Comparison of ENCODE assay signal across 11 cellular contexts in the genomic region with DNA sequence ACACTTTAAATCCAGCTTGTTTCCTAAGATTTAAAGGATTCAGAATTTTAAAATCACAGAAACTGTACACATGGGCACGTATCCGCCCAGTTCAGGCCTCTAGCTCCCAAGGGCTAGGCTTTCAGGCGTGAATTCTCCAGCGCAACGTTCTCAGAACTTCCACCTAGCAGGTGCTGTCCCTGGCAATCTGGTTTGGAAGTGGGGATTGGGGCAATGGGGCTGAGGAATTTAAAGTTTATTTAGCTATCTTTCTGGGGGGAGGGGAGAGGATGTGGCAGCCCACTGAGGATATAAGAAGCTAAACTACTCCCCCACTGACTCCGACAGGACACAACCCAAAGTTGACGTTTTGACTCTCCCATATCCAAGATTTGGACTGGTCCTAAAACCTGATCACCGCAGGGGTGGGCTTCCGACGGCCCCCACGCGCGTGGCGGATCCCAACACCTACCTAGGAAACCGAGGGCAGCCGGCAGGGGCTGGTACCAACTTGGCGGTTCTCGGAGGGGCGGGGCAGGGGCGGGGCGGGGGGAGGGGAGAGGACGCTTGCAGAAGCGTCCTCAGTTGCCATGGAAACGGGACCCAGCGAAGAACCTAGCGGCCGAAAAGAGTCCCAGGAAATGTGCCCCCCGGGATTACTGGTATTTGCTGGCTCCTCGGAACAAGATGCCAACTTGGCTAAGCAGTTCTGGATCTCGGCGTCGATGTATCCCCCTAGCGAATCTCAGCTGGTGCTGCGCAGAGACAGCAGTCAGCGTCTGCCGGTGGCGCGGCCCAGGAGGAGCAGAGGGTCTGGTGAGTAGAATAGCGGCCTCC. TPM values are rescaled to one million over a fixed set of nuclear protein-coding genes. Genes with fewer than 3 reads are reported as not detected.
A peak's percentile ranks its signal among the peaks of the same experiment; 100 is the strongest.
DNase-seq lines count a peak whose midpoint lies in the region; ATAC-seq, FAIRE-seq and TF ChIP-seq lines count a peak whose summit lies in the region.
"Had no signal": no experiment of that assay in that cellular context is flagged by ENCODE, and none has a peak within 500 bp of the region (broad histone marks: within the 10 kb centered on the region; RNA-seq: fewer than 3 reads in every experiment).

Gene HOATZ, plus strand, starts transcription at position 563 of the 816 bp plus-strand sequence. Its CDS starts 7 bp downstream, at position 570.

- POLR2A ChIA-PET in GM12878 (lab: Charles Lee) = interaction anchor here (0.9 kb wide), 1 partner anchor 19 kb away, joined by 4 read pairs; no protein-coding TSS in a partner anchor

- H3K36me3 ChIP-seq in Loucy (ENCODE audit: insufficient read depth, low read length) (no peaks in the 10 kb centered on the region), GM12878 (ENCODE audit: control insufficient read depth in 2 of 2, insufficient read depth in 2 of 2, low read length in 1 of 2) (no peaks in the 10 kb centered on the region), lower lobe of right lung (no peaks in the 10 kb centered on the region)

- H3K4me1 ChIP-seq in Loucy (ENCODE audit: insufficient read depth, low read length, poor library complexity, severe bottlenecking) (no peaks in the 10 kb centered on the region), GM12878 (ENCODE audit: control insufficient read depth, insufficient read depth, low read length) (no peaks in the 10 kb centered on the region), lower lobe of right lung (peaks cover 7% of the 10 kb centered on the region)

- no peaks in the 10 kb centered on the region for H3F3A ChIP-seq in Loucy (ENCODE audit: low read depth)

- SMC1A ChIA-PET in GM12878 (lab: Charles Lee; ENCODE audit: uncharacterized antibody, unreplicated experiment) = interaction anchor here (0.6 to 1.4 kb wide), 2 partner anchors 12 to 14 kb away, joined by 3 to 4 read pairs; no protein-coding TSS in a partner anchor

- H3K4me2 ChIP-seq in Loucy (ENCODE audit: low read depth, low read length, poor library complexity, severe bottlenecking) (no peak within 1 kb of the TSS), GM12878 (ENCODE audit: control insufficient read depth, insufficient read depth) (no peak within 1 kb of the TSS)

- TF ChIP-seq EP300 in GM12878 (IDR thresholded peaks at IDR 0.05; ENCODE audit: borderline replicate concordance in 1 of 2, control insufficient read depth in 1 of 2, low read depth in 2 of 2, low read length in 2 of 2) = no peak

- CTCF ChIA-PET in GM12878 (lab: Yijun Ruan, JAX) = no interaction called here

- H2AFZ ChIP-seq in Loucy (ENCODE audit: low read length) (peak within 1 kb of the TSS; percentile 22; the same call in 1 of the 2 replicates), GM12878 (ENCODE audit: control insufficient read depth, low read depth, low read length) (no peak within 1 kb of the TSS)

- RAD21 ChIA-PET in GM12878 (lab: Charles Lee; ENCODE audit: unreplicated experiment) = interaction anchor here (0.9 kb wide), 1 partner anchor 234 kb away, joined by 3 read pairs; no protein-coding TSS in a partner anchor

- ATAC-seq in GM12878 = 0 out of 3 replicates have a peak, but pooled peaks have one; percentile 31
- ATAC-seq in lower lobe of right lung = peak in 1 of 2 donors; percentile 14
- no peak for ATAC-seq in HG02970 (IDR thresholded peaks at IDR 0.05; ENCODE audit: low FRiP score, unreplicated experiment)
- ATAC-seq in HG02763 (IDR thresholded peaks at IDR 0.05; ENCODE audit: unreplicated experiment) = no peak
- no peak for ATAC-seq in HG03469 (IDR thresholded peaks at IDR 0.05; ENCODE audit: unreplicated experiment)
- ATAC-seq: mucosa of descending colon had no signal

- H3K27me3 ChIP-seq in Loucy (ENCODE audit: insufficient read depth, low read length, poor library complexity, severe bottlenecking) (no peaks in the 10 kb centered on the region), GM12878 (replicated peaks in 1 of 2; ENCODE audit: control insufficient read depth in 2 of 2, insufficient read depth in 2 of 2, low read length in 1 of 2) (peaks cover 2 to 10% of the 10 kb centered on the region in 2 experiments; a peak in 3 of 4 replicates), lower lobe of right lung (ENCODE audit: low read depth) (peaks cover 41% of the 10 kb centered on the region)

- no peaks in the 10 kb centered on the region for H4K20me1 ChIP-seq in Loucy (ENCODE audit: insufficient read depth, low read length, poor library complexity, severe bottlenecking)
- H4K20me1 ChIP-seq in GM12878 (ENCODE audit: control insufficient read depth, insufficient read depth) = no peaks in the 10 kb centered on the region

- intact Hi-C loops in GM12878 (cut with micrococcal nuclease; ENCODE audit: unreplicated experiment) = no loop called here
- intact Hi-C loops in lower lobe of right lung (cut with DNase I) = no loop called here

- H3K9me2 ChIP-seq in Loucy (replicated peaks; ENCODE audit: low read depth, low read length) = no peaks in the 10 kb centered on the region

- no peak for TF ChIP-seq POLR2A in GM12878 (IDR thresholded peaks at IDR 0.05; ENCODE audit: low read depth, low read length)

- DNase-seq in Ammon's horn (ENCODE audit: low spot score) (peak; percentile 34), GM12878 (ENCODE audit: low read depth, low spot score) (no peak), lower lobe of right lung (peak; percentile 48)
- DNase-seq in stimulated activated CD4-positive, alpha-beta T cell treated with anti-CD3 and anti-CD28 coated beads, Interleukin-4, amount 100 ng/mL, for 24 hours = no peak
- DNase-seq: mucosa of descending colon, NCI-H1694 had no signal

- H3K9me3 ChIP-seq in Loucy (ENCODE audit: insufficient read depth, low read depth, low read length) (no peaks in the 10 kb centered on the region), GM12878 (replicated peaks; ENCODE audit: control insufficient read depth, insufficient read depth, low read length) (no peaks in the 10 kb centered on the region), lower lobe of right lung (no peaks in the 10 kb centered on the region)
- H3K9me3 ChIP-seq: mucosa of descending colon had no signal

- H3K9ac ChIP-seq in Loucy (ENCODE audit: low read depth, low read length, poor library complexity, severe bottlenecking) (no peak within 1 kb of the TSS), GM12878 (ENCODE audit: control insufficient read depth, insufficient read depth, low read length) (no peak within 1 kb of the TSS)

- FAIRE-seq in GM12878 (lab: Jason Lieb, UNC) = no peak

- H3K4me3 ChIP-seq in Loucy (ENCODE audit: low read length, poor library complexity, severe bottlenecking) = no peak within 1 kb of the TSS
- no peak within 1 kb of the TSS for H3K4me3 ChIP-seq in GM12878
- no peak within 1 kb of the TSS for H3K4me3 ChIP-seq in lower lobe of right lung
- H3K4me3 ChIP-seq: mucosa of descending colon had no signal

- in situ Hi-C loops in GM12878 (cut with MboI) = no loop called here

- H3K27ac ChIP-seq in GM12878 (ENCODE audit: control insufficient read depth, insufficient read depth) (no peak within 1 kb of the TSS), lower lobe of right lung (no peak within 1 kb of the TSS)

- H3K79me2 ChIP-seq in Loucy (ENCODE audit: insufficient read depth, low read length) (no peaks in the 10 kb centered on the region), GM12878 (ENCODE audit: control insufficient read depth, insufficient read depth, low read length) (no peaks in the 10 kb centered on the region)

- no TSS peak for BruUV-seq in GM12878 (replicated peaks; lab: Mats Ljungman, UMichigan)

- TF ChIP-seq RAD21 in GM12878 (IDR thresholded peaks at IDR 0.05; ENCODE audit: insufficient read depth, low read depth, low read length) = no peak

- 35% methylated on average over 36 of the region's 39 CpGs for WGBS in GM12878 (ENCODE audit: insufficient coverage, insufficient replicate concordance, low lambda C conversion rate, missing lambda C conversion rate)

- TF ChIP-seq CTCF in Loucy (conservative IDR thresholded peaks at IDR 0.05; ENCODE audit: low read length) = no peak
- no peak for TF ChIP-seq CTCF in GM12878 (IDR thresholded peaks at IDR 0.05 in 2 of 3, conservative IDR thresholded peaks at IDR 0.05 in 1 of 3; ENCODE audit: control insufficient read depth in 2 of 3, extremely low read depth in 1 of 3, insufficient read depth in 1 of 3, low read depth in 3 of 3, low read length in 3 of 3)
- TF ChIP-seq CTCF in lower lobe of right lung (IDR thresholded peaks at IDR 0.05) = no peak

TF ChIP-seq in GM12878, 131 proteins besides CTCF, POLR2A, EP300 and RAD21 (continues in another document):
- TF ChIP-seq, protein P1, sequence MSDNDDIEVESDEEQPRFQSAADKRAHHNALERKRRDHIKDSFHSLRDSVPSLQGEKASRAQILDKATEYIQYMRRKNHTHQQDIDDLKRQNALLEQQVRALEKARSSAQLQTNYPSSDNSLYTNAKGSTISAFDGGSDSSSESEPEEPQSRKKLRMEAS (IDR thresholded peaks at IDR 0.05; ENCODE audit: low read depth, low read length) = no peak
- no peak for TF ChIP-seq NR2C1 (IDR thresholded peaks at IDR 0.05)
- TF ChIP-seq STAT1 (conservative IDR thresholded peaks at IDR 0.05) = no peak
- no peak for TF ChIP-seq KDM1A (IDR thresholded peaks at IDR 0.05; ENCODE audit: borderline replicate concordance)
- no peak for TF ChIP-seq CHD1 (IDR thresholded peaks at IDR 0.05; ENCODE audit: low read depth, low read length)

RNA-seq across cellular contexts. Expression of gene HOATZ, which starts in this region (rescaled TPM):
- not detected in 2 replicates for total RNA-seq in GM12878 (2013; cell fraction: nucleolus; rRNA removed)
- total RNA-seq in GM12878 (2014; rRNA removed) = 0.28 TPM in 1 of 2 replicates, not detected in the other
- not detected in 2 replicates for total RNA-seq in GM12878 (2014; rRNA removed; fragmentation: Illumina TruSeq; extraction: Trizol)
- total RNA-seq in GM12878 (2021) = not detected in 2 replicates
- polyA plus RNA-seq in GM12878 (2011; ENCODE audit: low read depth) = not detected
- polyA plus RNA-seq in GM12878 (2011; rRNA removed) = not detected in 2 replicates
- polyA plus RNA-seq in GM12878 (2011; cell fraction: cytosol; rRNA removed) = not detected in 2 replicates
- not detected in 2 replicates for polyA plus RNA-seq in GM12878 (2011; cell fraction: nucleus; rRNA removed)
- polyA plus RNA-seq in GM12878 (2012) = not detected in 2 replicates
- polyA plus RNA-seq in GM12878 (2014; fragmentation: Illumina TruSeq; extraction: Trizol) = not detected in 2 replicates
- not detected for polyA plus RNA-seq in GM12878 (2014; fragmentation: Nextera tagmentation; extraction: Ambion mirVana)
- polyA plus RNA-seq in GM12878 (2014; rRNA removed) = not detected in 2 replicates
- not detected for polyA plus RNA-seq in GM12878 (2016; fragmentation: Nextera tagmentation; extraction: Ambion mirVana)
- polyA minus RNA-seq in GM12878 (2011; rRNA and poly(A)+ RNA removed) = not detected in 2 replicates
- not detected in 2 replicates for polyA minus RNA-seq in GM12878 (2011; cell fraction: cytosol; rRNA and poly(A)+ RNA removed)
- not detected in 2 replicates for polyA minus RNA-seq in GM12878 (2011; cell fraction: nucleus; rRNA and poly(A)+ RNA removed)
- total RNA-seq in lower lobe of right lung = 15.0 TPM
- total RNA-seq: mucosa of descending colon had no signal
- polyA plus RNA-seq: adipose tissue had no signal

Comparison
In these comparisons a context has a peak if more than half of its experiments do, and no peak if none do; other contexts are left out.
1. RNA of gene HOATZ (total RNA-seq): 15.0 TPM in lower lobe of right lung (single experiment); 0.28 TPM in GM12878; every median in the first group is over 10 times any median in the second.
2. Peak in ATAC-seq in GM12878; RNA of the gene not detected or under 1 TPM.
3. DNase-seq: peak in Ammon's horn (single experiment) and lower lobe of right lung (single experiment); none in GM12878 (single experiment) and stimulated activated CD4-positive, alpha-beta T cell treated with anti-CD3 and anti-CD28 coated beads, Interleukin-4, amount 100 ng/mL, for 24 hours (single experiment).